Comparison of ENCODE assay signal across 1 cellular context in the genomic region with DNA sequence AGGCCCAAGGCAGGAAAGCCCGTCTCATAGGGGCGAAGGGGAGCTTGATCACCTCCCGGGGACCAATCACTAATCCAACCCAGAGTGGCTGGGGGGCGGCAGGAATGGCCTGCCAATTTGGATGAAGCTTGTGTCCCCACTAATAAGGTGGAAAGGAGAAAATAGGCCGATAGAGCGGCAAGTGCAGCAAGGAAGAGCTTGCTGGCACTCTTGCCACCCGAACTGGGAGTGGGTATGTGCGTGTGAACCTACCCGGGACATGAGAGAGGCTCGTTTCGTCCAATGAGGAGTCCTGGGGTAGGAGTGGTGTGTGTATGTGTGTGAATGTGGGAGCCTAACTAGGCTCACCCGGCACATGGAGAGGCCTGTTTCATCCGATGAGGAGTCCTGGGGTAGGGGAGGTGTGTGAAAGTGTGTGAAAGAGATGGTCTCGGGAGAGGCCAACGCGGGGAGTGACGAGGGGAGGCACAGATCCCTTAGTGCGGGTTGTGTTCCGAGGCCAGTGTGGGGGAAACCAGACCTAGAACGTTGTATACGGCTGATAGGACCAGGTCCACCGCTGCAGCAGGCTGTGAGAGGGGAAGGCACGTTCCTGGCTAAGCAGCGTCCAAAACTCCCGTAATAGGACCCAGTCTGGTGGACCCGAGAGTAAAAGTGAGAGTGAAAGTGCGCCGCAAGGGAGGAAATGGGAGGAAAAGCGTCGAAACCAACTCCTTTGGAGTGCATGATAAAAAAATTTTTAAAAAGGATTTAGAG.
TF ChIP-seq lines count a peak whose summit lies in the region.

No MANE protein-coding gene starts in this region.

TF ChIP-seq in HepG2, 621 proteins besides CTCF, POLR2A, EP300 and RAD21 (continued from another document):
- TF ChIP-seq, protein P1, sequence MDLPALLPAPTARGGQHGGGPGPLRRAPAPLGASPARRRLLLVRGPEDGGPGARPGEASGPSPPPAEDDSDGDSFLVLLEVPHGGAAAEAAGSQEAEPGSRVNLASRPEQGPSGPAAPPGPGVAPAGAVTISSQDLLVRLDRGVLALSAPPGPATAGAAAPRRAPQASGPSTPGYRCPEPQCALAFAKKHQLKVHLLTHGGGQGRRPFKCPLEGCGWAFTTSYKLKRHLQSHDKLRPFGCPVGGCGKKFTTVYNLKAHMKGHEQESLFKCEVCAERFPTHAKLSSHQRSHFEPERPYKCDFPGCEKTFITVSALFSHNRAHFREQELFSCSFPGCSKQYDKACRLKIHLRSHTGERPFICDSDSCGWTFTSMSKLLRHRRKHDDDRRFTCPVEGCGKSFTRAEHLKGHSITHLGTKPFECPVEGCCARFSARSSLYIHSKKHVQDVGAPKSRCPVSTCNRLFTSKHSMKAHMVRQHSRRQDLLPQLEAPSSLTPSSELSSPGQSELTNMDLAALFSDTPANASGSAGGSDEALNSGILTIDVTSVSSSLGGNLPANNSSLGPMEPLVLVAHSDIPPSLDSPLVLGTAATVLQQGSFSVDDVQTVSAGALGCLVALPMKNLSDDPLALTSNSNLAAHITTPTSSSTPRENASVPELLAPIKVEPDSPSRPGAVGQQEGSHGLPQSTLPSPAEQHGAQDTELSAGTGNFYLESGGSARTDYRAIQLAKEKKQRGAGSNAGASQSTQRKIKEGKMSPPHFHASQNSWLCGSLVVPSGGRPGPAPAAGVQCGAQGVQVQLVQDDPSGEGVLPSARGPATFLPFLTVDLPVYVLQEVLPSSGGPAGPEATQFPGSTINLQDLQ (CRISPR knock-in tag; IDR thresholded peaks at IDR 0.05), result no peak
- TF ChIP-seq HOXA3 (CRISPR knock-in tag; IDR thresholded peaks at IDR 0.05), result peak; percentile 14; the same call in 1 of the 2 replicates
- TF ChIP-seq, protein P2, sequence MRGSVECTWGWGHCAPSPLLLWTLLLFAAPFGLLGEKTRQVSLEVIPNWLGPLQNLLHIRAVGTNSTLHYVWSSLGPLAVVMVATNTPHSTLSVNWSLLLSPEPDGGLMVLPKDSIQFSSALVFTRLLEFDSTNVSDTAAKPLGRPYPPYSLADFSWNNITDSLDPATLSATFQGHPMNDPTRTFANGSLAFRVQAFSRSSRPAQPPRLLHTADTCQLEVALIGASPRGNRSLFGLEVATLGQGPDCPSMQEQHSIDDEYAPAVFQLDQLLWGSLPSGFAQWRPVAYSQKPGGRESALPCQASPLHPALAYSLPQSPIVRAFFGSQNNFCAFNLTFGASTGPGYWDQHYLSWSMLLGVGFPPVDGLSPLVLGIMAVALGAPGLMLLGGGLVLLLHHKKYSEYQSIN (CRISPR knock-in tag; IDR thresholded peaks at IDR 0.05; ENCODE audit: borderline replicate concordance), result 0 out of 2 replicates have a peak, but pooled peaks have one; percentile 43
- TF ChIP-seq, protein P3, sequence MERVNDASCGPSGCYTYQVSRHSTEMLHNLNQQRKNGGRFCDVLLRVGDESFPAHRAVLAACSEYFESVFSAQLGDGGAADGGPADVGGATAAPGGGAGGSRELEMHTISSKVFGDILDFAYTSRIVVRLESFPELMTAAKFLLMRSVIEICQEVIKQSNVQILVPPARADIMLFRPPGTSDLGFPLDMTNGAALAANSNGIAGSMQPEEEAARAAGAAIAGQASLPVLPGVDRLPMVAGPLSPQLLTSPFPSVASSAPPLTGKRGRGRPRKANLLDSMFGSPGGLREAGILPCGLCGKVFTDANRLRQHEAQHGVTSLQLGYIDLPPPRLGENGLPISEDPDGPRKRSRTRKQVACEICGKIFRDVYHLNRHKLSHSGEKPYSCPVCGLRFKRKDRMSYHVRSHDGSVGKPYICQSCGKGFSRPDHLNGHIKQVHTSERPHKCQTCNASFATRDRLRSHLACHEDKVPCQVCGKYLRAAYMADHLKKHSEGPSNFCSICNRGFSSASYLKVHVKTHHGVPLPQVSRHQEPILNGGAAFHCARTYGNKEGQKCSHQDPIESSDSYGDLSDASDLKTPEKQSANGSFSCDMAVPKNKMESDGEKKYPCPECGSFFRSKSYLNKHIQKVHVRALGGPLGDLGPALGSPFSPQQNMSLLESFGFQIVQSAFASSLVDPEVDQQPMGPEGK (CRISPR knock-in tag; IDR thresholded peaks at IDR 0.05), result 0 out of 2 replicates have a peak, but pooled peaks have one; percentile 6
- TF ChIP-seq, protein P4, sequence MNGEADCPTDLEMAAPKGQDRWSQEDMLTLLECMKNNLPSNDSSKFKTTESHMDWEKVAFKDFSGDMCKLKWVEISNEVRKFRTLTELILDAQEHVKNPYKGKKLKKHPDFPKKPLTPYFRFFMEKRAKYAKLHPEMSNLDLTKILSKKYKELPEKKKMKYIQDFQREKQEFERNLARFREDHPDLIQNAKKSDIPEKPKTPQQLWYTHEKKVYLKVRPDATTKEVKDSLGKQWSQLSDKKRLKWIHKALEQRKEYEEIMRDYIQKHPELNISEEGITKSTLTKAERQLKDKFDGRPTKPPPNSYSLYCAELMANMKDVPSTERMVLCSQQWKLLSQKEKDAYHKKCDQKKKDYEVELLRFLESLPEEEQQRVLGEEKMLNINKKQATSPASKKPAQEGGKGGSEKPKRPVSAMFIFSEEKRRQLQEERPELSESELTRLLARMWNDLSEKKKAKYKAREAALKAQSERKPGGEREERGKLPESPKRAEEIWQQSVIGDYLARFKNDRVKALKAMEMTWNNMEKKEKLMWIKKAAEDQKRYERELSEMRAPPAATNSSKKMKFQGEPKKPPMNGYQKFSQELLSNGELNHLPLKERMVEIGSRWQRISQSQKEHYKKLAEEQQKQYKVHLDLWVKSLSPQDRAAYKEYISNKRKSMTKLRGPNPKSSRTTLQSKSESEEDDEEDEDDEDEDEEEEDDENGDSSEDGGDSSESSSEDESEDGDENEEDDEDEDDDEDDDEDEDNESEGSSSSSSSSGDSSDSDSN (CRISPR knock-in tag; IDR thresholded peaks at IDR 0.05), result peak; percentile 53
- TF ChIP-seq ZSCAN29 (CRISPR knock-in tag; conservative IDR thresholded peaks at IDR 0.05), result peak; percentile 74; the same call in 1 of the 2 replicates
- peak; percentile 54; the same call in 1 of the 2 replicates for TF ChIP-seq DMAP1 (CRISPR knock-in tag; IDR thresholded peaks at IDR 0.05)
- TF ChIP-seq GLI4 (CRISPR knock-in tag; IDR thresholded peaks at IDR 0.05; ENCODE audit: borderline replicate concordance), result 0 out of 2 replicates have a peak, but pooled peaks have one; percentile 47
- TF ChIP-seq, protein P5, sequence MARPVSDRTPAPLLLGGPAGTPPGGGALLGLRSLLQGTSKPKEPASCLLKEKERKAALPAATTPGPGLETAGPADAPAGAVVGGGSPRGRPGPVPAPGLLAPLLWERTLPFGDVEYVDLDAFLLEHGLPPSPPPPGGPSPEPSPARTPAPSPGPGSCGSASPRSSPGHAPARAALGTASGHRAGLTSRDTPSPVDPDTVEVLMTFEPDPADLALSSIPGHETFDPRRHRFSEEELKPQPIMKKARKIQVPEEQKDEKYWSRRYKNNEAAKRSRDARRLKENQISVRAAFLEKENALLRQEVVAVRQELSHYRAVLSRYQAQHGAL (CRISPR knock-in tag; IDR thresholded peaks at IDR 0.05; ENCODE audit: not compliant biosample characterization), result no peak
- TF ChIP-seq ASH2L (IDR thresholded peaks at IDR 0.05; ENCODE audit: insufficient read length, low read depth, low read length), result peak; percentile 58
- TF ChIP-seq NFKB2 (CRISPR knock-in tag; IDR thresholded peaks at IDR 0.05; ENCODE audit: borderline replicate concordance), result peak; percentile 64; the same call in 1 of the 2 replicates
- TF ChIP-seq ZNF10 (CRISPR knock-in tag; IDR thresholded peaks at IDR 0.05; ENCODE audit: borderline replicate concordance, low read depth), result no peak
- no peak for TF ChIP-seq PCBP1 (IDR thresholded peaks at IDR 0.05; ENCODE audit: borderline replicate concordance, low read depth, low read length)
- TF ChIP-seq SP1 (IDR thresholded peaks at IDR 0.05), result no peak
- no peak for TF ChIP-seq SP1 (CRISPR knock-in tag; IDR thresholded peaks at IDR 0.05)
- TF ChIP-seq HES4 (CRISPR knock-in tag; IDR thresholded peaks at IDR 0.05; ENCODE audit: borderline replicate concordance), result 0 out of 2 replicates have a peak, but pooled peaks have one; percentile 62
- TF ChIP-seq FOXO1 (CRISPR knock-in tag; IDR thresholded peaks at IDR 0.05), result peak; percentile 11; the same call in 1 of the 2 replicates
- TF ChIP-seq, protein P6, sequence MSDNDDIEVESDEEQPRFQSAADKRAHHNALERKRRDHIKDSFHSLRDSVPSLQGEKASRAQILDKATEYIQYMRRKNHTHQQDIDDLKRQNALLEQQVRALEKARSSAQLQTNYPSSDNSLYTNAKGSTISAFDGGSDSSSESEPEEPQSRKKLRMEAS (IDR thresholded peaks at IDR 0.05), result peak; percentile 42; the same call in 1 of the 2 replicates
- TF ChIP-seq YEATS2 (CRISPR knock-in tag; IDR thresholded peaks at IDR 0.05; ENCODE audit: borderline replicate concordance), result no peak
- no peak for TF ChIP-seq CBX2 (IDR thresholded peaks at IDR 0.05; ENCODE audit: low read depth, low read length)
- no peak for TF ChIP-seq CBX2 (CRISPR knock-in tag; IDR thresholded peaks at IDR 0.05; ENCODE audit: low read depth)
- TF ChIP-seq, protein P7, sequence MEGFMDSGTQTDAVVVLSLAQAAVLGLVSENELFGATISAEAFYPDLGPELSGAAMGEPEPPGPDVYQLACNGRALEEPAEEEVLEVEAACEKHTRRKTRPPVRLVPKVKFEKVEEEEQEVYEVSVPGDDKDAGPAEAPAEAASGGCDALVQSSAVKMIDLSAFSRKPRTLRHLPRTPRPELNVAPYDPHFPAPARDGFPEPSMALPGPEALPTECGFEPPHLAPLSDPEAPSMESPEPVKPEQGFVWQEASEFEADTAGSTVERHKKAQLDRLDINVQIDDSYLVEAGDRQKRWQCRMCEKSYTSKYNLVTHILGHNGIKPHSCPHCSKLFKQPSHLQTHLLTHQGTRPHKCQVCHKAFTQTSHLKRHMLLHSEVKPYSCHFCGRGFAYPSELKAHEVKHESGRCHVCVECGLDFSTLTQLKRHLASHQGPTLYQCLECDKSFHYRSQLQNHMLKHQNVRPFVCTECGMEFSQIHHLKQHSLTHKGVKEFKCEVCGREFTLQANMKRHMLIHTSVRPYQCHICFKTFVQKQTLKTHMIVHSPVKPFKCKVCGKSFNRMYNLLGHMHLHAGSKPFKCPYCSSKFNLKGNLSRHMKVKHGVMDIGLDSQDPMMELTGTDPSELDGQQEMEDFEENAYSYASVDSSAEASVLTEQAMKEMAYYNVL (CRISPR knock-in tag; IDR thresholded peaks at IDR 0.05; ENCODE audit: borderline replicate concordance), result 0 out of 2 replicates have a peak, but pooled peaks have one; percentile 31
- TF ChIP-seq ZKSCAN5 (CRISPR knock-in tag; IDR thresholded peaks at IDR 0.05), result no peak
- no peak for TF ChIP-seq ZBTB42 (CRISPR knock-in tag; IDR thresholded peaks at IDR 0.05)
- TF ChIP-seq ZBTB20 (CRISPR knock-in tag; IDR thresholded peaks at IDR 0.05; ENCODE audit: borderline replicate concordance, low read depth), result no peak
- peak; percentile 24 for TF ChIP-seq KMT2A (CRISPR knock-in tag; IDR thresholded peaks at IDR 0.05)
- TF ChIP-seq ZFY (CRISPR knock-in tag; IDR thresholded peaks at IDR 0.05), result peak; percentile 32; the same call in 1 of the 2 replicates
- TF ChIP-seq ZNF274 (CRISPR knock-in tag; IDR thresholded peaks at IDR 0.05), result peak; percentile 9; the same call in 1 of the 2 replicates
- 0 out of 2 replicates have a peak, but pooled peaks have one; percentile 32 for TF ChIP-seq RFXAP (CRISPR knock-in tag; IDR thresholded peaks at IDR 0.05; ENCODE audit: borderline replicate concordance)
- peak; percentile 49; the same call in 1 of the 2 replicates for TF ChIP-seq SALL1 (CRISPR knock-in tag; IDR thresholded peaks at IDR 0.05)
- 0 out of 2 replicates have a peak, but pooled peaks have one; percentile 22 for TF ChIP-seq ZNF790 (CRISPR knock-in tag; IDR thresholded peaks at IDR 0.05; ENCODE audit: borderline replicate concordance)
- TF ChIP-seq ZNF263 (CRISPR knock-in tag; IDR thresholded peaks at IDR 0.05), result peak; percentile 47; the same call in 1 of the 2 replicates
- no peak for TF ChIP-seq NCOA5 (CRISPR knock-in tag; IDR thresholded peaks at IDR 0.05)
- 0 out of 2 replicates have a peak, but pooled peaks have one; percentile 44 for TF ChIP-seq ZNF777 (CRISPR knock-in tag; IDR thresholded peaks at IDR 0.05)
- TF ChIP-seq MYC (CRISPR knock-in tag; IDR thresholded peaks at IDR 0.05; ENCODE audit: borderline replicate concordance), result 0 out of 2 replicates have a peak, but pooled peaks have one; percentile 44
